ENCODE assay signal across 1 cellular context in the genomic region with DNA sequence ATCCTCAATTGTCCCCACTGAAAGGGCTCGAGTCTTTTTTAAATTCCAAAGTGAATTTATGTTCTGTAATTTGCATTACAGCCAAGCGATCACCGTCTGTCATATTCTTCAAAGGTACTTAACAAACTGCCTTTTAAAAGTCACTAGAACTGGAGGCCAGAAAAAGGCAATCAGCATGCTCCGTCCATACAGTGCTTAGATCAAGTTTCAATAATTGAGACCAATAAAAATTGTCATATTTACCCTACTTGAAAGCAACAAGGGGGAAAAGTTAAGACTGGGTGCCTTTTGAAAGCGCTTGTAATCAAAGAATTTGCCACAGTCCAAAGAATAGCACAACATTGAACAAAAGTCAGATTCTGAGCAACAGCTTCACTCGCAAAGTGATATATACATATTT.
TF ChIP-seq lines count a peak whose summit lies in the region.

No MANE protein-coding gene starts in this region.

TF ChIP-seq in HCT116, 20 proteins besides CTCF, POLR2A, EP300 and RAD21 (continued from another document):
- TF ChIP-seq, protein P1, sequence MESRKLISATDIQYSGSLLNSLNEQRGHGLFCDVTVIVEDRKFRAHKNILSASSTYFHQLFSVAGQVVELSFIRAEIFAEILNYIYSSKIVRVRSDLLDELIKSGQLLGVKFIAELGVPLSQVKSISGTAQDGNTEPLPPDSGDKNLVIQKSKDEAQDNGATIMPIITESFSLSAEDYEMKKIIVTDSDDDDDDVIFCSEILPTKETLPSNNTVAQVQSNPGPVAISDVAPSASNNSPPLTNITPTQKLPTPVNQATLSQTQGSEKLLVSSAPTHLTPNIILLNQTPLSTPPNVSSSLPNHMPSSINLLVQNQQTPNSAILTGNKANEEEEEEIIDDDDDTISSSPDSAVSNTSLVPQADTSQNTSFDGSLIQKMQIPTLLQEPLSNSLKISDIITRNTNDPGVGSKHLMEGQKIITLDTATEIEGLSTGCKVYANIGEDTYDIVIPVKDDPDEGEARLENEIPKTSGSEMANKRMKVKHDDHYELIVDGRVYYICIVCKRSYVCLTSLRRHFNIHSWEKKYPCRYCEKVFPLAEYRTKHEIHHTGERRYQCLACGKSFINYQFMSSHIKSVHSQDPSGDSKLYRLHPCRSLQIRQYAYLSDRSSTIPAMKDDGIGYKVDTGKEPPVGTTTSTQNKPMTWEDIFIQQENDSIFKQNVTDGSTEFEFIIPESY (IDR thresholded peaks at IDR 0.05; ENCODE audit: extremely low read depth, insufficient replicate concordance, low read length) = no peak
- no peak for TF ChIP-seq CBX3 (IDR thresholded peaks at IDR 0.05; ENCODE audit: low read depth)
- TF ChIP-seq JUND (IDR thresholded peaks at IDR 0.05) = no peak
